In the genomic region with DNA sequence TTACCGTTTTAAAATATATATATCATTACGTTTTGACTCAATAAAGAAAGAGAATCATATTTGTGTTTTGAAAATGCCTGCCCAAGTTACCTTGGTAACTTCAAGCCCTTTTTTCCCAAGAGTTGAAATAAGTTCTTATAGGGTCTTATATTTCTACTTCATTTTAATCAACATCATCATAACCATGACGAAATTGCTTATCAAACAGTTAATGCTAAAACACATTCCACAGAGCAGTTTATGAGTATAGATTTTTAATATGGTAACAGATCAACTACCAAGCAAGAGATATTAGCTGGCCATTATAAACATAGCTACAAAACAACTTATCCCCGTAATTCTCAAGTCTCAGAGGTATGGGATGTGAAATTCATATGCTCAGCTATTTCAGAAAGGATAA, we compare ENCODE assay signal across 30 cellular contexts.
"Had no signal": no experiment of that assay in that cellular context is flagged by ENCODE, and none has a peak within 500 bp of the region (broad histone marks: within the 10 kb centered on the region; RNA-seq: fewer than 3 reads in every experiment).

No MANE protein-coding gene starts in this region.

- H2AFZ ChIP-seq: parathyroid adenoma had no signal

- H3K79me2 ChIP-seq: parathyroid adenoma had no signal

- H3K4me3 ChIP-seq: ovary, psoas muscle, skin epidermis, stomach, thoracic aorta, thyroid gland, tibial nerve, upper lobe of left lung, vagina had no signal

- FAIRE-seq: urothelium cell line had no signal

- H3K27ac Mint-ChIP-seq: naive thymus-derived CD8-positive, alpha-beta T cell; natural killer cell treated with Interleukin-12 subunit alpha and Interleukin-12 subunit beta and Interleukin-15 and Interleukin-18, amount 100 ng/mL, for 72 hours; nephron progenitor cell; progenitor cell of endocrine pancreas; stimulated activated effector memory CD8-positive, alpha-beta T cell treated with anti-CD3 and anti-CD28 coated beads, Interleukin-12 subunit alpha, Interleukin-12 subunit beta, amount 100 ng/mL, for 72 hours; stimulated activated naive B cell treated with anti-CD40 and anti-IgM and Interleukin-4, amounts not matched to agents 10 μg/mL and 1 μg/mL and 100 μg/mL, for 72 hours; stimulated activated naive CD8-positive, alpha-beta T cell treated with anti-CD3 and anti-CD28 coated beads, Interleukin-15, Interleukin-2, amounts not matched to agents 100 ng/mL and 50 ng/mL, for 24 hours had no signal

- DNase-seq: naive thymus-derived CD8-positive, alpha-beta T cell; nephron progenitor cell; nucleus accumbens; ovary; posterior cingulate gyrus; psoas muscle; right cardiac atrium; stimulated activated CD4-positive, alpha-beta T cell treated with anti-CD3 and anti-CD28 coated beads, Interleukin-15, amount 100 ng/mL, for 24 hours; stimulated activated CD4-positive, alpha-beta T cell treated with anti-CD3 and anti-CD28 coated beads, Interleukin-2, amount 100 ng/mL, for 24 hours; stimulated activated CD4-positive, alpha-beta T cell treated with anti-CD3 and anti-CD28 coated beads, Interleukin-2, amount 100 ng/mL, for 48 hours; stimulated activated CD4-positive, alpha-beta T cell treated with anti-CD3 and anti-CD28 coated beads, Interleukin-4, amount 100 ng/mL, for 24 hours; stimulated activated naive B cell treated with anti-CD40 and anti-IgM and Interleukin-4, amounts not matched to agents 10 μg/mL and 1 μg/mL and 100 μg/mL, for 72 hours; stimulated activated naive CD4-positive, alpha-beta T cell treated with Interleukin-2 at 50 U/mL for 16 hours; stomach; thyroid gland; trophoblast cell; upper lobe of left lung had no signal

- H3K27me3 ChIP-seq: neutrophil, ovary, stomach, thyroid gland, tibial nerve, upper lobe of left lung, vagina had no signal

- H3K4me1 ChIP-seq: parathyroid adenoma, psoas muscle, stomach, thyroid gland, tibial nerve, upper lobe of left lung, vagina had no signal

- H3K4me1 Mint-ChIP-seq: naive thymus-derived CD8-positive, alpha-beta T cell; nephron progenitor cell; neural crest cell; stimulated activated effector memory CD8-positive, alpha-beta T cell treated with anti-CD3 and anti-CD28 coated beads, Interleukin-12 subunit alpha, Interleukin-12 subunit beta, amount 100 ng/mL, for 72 hours; stimulated activated naive B cell treated with anti-CD40 and anti-IgM and Interleukin-4, amounts not matched to agents 10 μg/mL and 1 μg/mL and 100 μg/mL, for 72 hours had no signal

- ATAC-seq: naive thymus-derived CD8-positive, alpha-beta T cell; natural killer cell treated with Interleukin-12 subunit alpha and Interleukin-12 subunit beta and Interleukin-15 and Interleukin-18, amount 100 ng/mL, for 72 hours; psoas muscle; right cardiac atrium; sciatic nerve; stimulated activated effector memory CD8-positive, alpha-beta T cell treated with anti-CD3 and anti-CD28 coated beads, Interleukin-12 subunit alpha, Interleukin-12 subunit beta, amount 100 ng/mL, for 72 hours; stimulated activated naive B cell treated with anti-CD40 and anti-IgM and Interleukin-4, amounts not matched to agents 10 μg/mL and 1 μg/mL and 100 μg/mL, for 72 hours had no signal

- H3K9ac ChIP-seq: parathyroid adenoma had no signal

- H3K9me3 ChIP-seq: neutrophil, ovary, psoas muscle, stomach, thoracic aorta, thyroid gland, tibial nerve, upper lobe of left lung, vagina had no signal

- H3K27ac ChIP-seq: neutrophil, ovary, parathyroid adenoma, psoas muscle, skin epidermis, stomach, thoracic aorta, thyroid gland, tibial nerve, upper lobe of left lung, vagina had no signal

- H3K4me3 Mint-ChIP-seq: naive thymus-derived CD8-positive, alpha-beta T cell; natural killer cell treated with Interleukin-12 subunit alpha and Interleukin-12 subunit beta and Interleukin-15 and Interleukin-18, amount 100 ng/mL, for 72 hours; nephron progenitor cell; neural crest cell; stimulated activated effector memory CD8-positive, alpha-beta T cell treated with anti-CD3 and anti-CD28 coated beads, Interleukin-12 subunit alpha, Interleukin-12 subunit beta, amount 100 ng/mL, for 72 hours; stimulated activated naive B cell treated with anti-CD40 and anti-IgM and Interleukin-4, amounts not matched to agents 10 μg/mL and 1 μg/mL and 100 μg/mL, for 72 hours; stimulated activated naive CD8-positive, alpha-beta T cell treated with anti-CD3 and anti-CD28 coated beads, Interleukin-15, Interleukin-2, amounts not matched to agents 100 ng/mL and 50 ng/mL, for 24 hours had no signal

- H3K36me3 ChIP-seq: neutrophil, ovary, stomach, thoracic aorta, thyroid gland, tibial nerve, upper lobe of left lung, vagina had no signal

- H3K9me3 Mint-ChIP-seq: nephron progenitor cell; neural crest cell; stimulated activated naive B cell treated with anti-CD40 and anti-IgM and Interleukin-4, amounts not matched to agents 10 μg/mL and 1 μg/mL and 100 μg/mL, for 72 hours; stimulated activated naive CD8-positive, alpha-beta T cell treated with anti-CD3 and anti-CD28 coated beads, Interleukin-15, Interleukin-2, amounts not matched to agents 100 ng/mL and 50 ng/mL, for 24 hours had no signal

- H3K36me3 Mint-ChIP-seq: natural killer cell treated with Interleukin-12 subunit alpha and Interleukin-12 subunit beta and Interleukin-15 and Interleukin-18, amount 100 ng/mL, for 72 hours; stimulated activated effector memory CD8-positive, alpha-beta T cell treated with anti-CD3 and anti-CD28 coated beads, Interleukin-12 subunit alpha, Interleukin-12 subunit beta, amount 100 ng/mL, for 72 hours; stimulated activated naive B cell treated with anti-CD40 and anti-IgM and Interleukin-4, amounts not matched to agents 10 μg/mL and 1 μg/mL and 100 μg/mL, for 72 hours had no signal

- H3K27me3 Mint-ChIP-seq: naive thymus-derived CD8-positive, alpha-beta T cell; natural killer cell treated with Interleukin-12 subunit alpha and Interleukin-12 subunit beta and Interleukin-15 and Interleukin-18, amount 100 ng/mL, for 72 hours; progenitor cell of endocrine pancreas; stimulated activated naive B cell treated with anti-CD40 and anti-IgM and Interleukin-4, amounts not matched to agents 10 μg/mL and 1 μg/mL and 100 μg/mL, for 72 hours; stimulated activated naive CD8-positive, alpha-beta T cell treated with anti-CD3 and anti-CD28 coated beads, Interleukin-15, Interleukin-2, amounts not matched to agents 100 ng/mL and 50 ng/mL, for 24 hours had no signal
